Comparison of ENCODE assay signal across 1 cellular context in the genomic region with DNA sequence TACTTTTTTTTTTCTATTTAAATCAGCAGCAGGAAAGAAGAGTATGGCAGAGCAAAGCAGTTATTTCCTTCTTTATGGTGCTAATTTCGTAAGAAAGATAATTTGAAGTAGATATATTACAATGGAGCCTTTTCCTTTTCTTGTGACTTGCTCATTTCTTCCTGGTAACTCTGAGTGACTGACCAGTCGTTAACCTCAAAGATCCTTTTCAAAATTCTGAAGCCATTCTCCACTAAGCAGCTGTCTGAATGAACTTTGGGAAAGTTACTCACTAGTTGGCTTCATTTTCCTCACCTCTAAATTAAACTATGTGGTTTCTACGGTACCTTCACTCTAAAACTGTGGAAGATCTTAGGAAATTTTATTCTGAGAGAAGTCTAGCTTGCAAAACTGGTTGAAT.
TF ChIP-seq lines count a peak whose summit lies in the region.

No MANE protein-coding gene starts in this region.

TF ChIP-seq in WTC11, 78 proteins besides CTCF, POLR2A, EP300 and RAD21:
- no peak for TF ChIP-seq ERG (CRISPR knock-in tag; IDR thresholded peaks at IDR 0.05)
- TF ChIP-seq FOXP1 (CRISPR knock-in tag; IDR thresholded peaks at IDR 0.05; ENCODE audit: borderline replicate concordance), result no peak
- TF ChIP-seq, protein P1, sequence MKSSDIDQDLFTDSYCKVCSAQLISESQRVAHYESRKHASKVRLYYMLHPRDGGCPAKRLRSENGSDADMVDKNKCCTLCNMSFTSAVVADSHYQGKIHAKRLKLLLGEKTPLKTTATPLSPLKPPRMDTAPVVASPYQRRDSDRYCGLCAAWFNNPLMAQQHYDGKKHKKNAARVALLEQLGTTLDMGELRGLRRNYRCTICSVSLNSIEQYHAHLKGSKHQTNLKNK (CRISPR knock-in tag; IDR thresholded peaks at IDR 0.05), result no peak
- TF ChIP-seq AFF4 (CRISPR knock-in tag; IDR thresholded peaks at IDR 0.05; ENCODE audit: borderline replicate concordance), result no peak
- no peak for TF ChIP-seq SP1 (CRISPR knock-in tag; conservative IDR thresholded peaks at IDR 0.05)
- TF ChIP-seq TP53 (CRISPR knock-in tag; IDR thresholded peaks at IDR 0.05), result no peak
- TF ChIP-seq ZBTB21 (CRISPR knock-in tag; IDR thresholded peaks at IDR 0.05; ENCODE audit: borderline replicate concordance), result no peak
- TF ChIP-seq, protein P2, sequence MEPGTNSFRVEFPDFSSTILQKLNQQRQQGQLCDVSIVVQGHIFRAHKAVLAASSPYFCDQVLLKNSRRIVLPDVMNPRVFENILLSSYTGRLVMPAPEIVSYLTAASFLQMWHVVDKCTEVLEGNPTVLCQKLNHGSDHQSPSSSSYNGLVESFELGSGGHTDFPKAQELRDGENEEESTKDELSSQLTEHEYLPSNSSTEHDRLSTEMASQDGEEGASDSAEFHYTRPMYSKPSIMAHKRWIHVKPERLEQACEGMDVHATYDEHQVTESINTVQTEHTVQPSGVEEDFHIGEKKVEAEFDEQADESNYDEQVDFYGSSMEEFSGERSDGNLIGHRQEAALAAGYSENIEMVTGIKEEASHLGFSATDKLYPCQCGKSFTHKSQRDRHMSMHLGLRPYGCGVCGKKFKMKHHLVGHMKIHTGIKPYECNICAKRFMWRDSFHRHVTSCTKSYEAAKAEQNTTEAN (CRISPR knock-in tag; IDR thresholded peaks at IDR 0.05), result no peak
- TF ChIP-seq ZNF317 (CRISPR knock-in tag; IDR thresholded peaks at IDR 0.05; ENCODE audit: borderline replicate concordance, low read depth), result no peak
- TF ChIP-seq CREM (CRISPR knock-in tag; IDR thresholded peaks at IDR 0.05), result no peak
- TF ChIP-seq OVOL2 (CRISPR knock-in tag; IDR thresholded peaks at IDR 0.05; ENCODE audit: borderline replicate concordance), result no peak
- no peak for TF ChIP-seq MYBL2 (CRISPR knock-in tag; IDR thresholded peaks at IDR 0.05)
- TF ChIP-seq SMAD4 (CRISPR knock-in tag; IDR thresholded peaks at IDR 0.05), result no peak
- TF ChIP-seq JUN (CRISPR knock-in tag; IDR thresholded peaks at IDR 0.05), result no peak
- TF ChIP-seq ZNF396 (CRISPR knock-in tag; IDR thresholded peaks at IDR 0.05; ENCODE audit: borderline replicate concordance), result no peak
- no peak for TF ChIP-seq TEAD4 (CRISPR knock-in tag; IDR thresholded peaks at IDR 0.05)
- TF ChIP-seq RELA (CRISPR knock-in tag; IDR thresholded peaks at IDR 0.05; ENCODE audit: borderline replicate concordance), result no peak
- no peak for TF ChIP-seq ZNF232 (CRISPR knock-in tag; IDR thresholded peaks at IDR 0.05)
